In genomic region chr1:203126151-203126865, GRCh38 we compare ENCODE assay signal across 9 cellular contexts. TPM values are rescaled to one million over a fixed set of nuclear protein-coding genes. Genes with fewer than 3 reads are reported as not detected.
A peak's percentile ranks its signal among the peaks of the same experiment; 100 is the strongest.
DNase-seq lines count a peak whose midpoint lies in the region; ATAC-seq and TF ChIP-seq lines count a peak whose summit lies in the region.
"Had no signal": no experiment of that assay in that cellular context is flagged by ENCODE, and none has a peak within 500 bp of the region (broad histone marks: within the 10 kb centered on the region; RNA-seq: fewer than 3 reads in every experiment).

No MANE protein-coding gene starts in this region.

- no peak overlapping the region for H3K4me3 Mint-ChIP-seq in neural crest cell

- peaks cover 16% of the 10 kb centered on the region for H3K4me1 Mint-ChIP-seq in neural crest cell

- no peak overlapping the region for H3K4me3 ChIP-seq in effector memory CD4-positive, alpha-beta T cell (ENCODE audit: insufficient read depth, low read depth, low read length, poor library complexity, severe bottlenecking)

- ATAC-seq in HG02623 (IDR thresholded peaks at IDR 0.05; ENCODE audit: unreplicated experiment), result no peak

- H3K36me3 Mint-ChIP-seq in neural crest cell (ENCODE audit: low read depth), result no peaks in the 10 kb centered on the region

- in situ Hi-C loops in GM13976 (cut with MboI; ENCODE audit: low sequenced_read_pairs, unreplicated experiment), result no loop called here

- H3K27me3 ChIP-seq in effector memory CD4-positive, alpha-beta T cell (replicated peaks; ENCODE audit: control insufficient read depth, insufficient read depth, low read length, poor library complexity, severe bottlenecking), result peaks cover 11% of the 10 kb centered on the region

- H3K36me3 ChIP-seq in effector memory CD4-positive, alpha-beta T cell (ENCODE audit: control insufficient read depth, insufficient read depth, low read length), result no peaks in the 10 kb centered on the region

- H3K9me3 Mint-ChIP-seq in neural crest cell, result no peaks in the 10 kb centered on the region

- DNase-seq in EH (ENCODE audit: low read depth) (peak; percentile 64), NAMALWA (ENCODE audit: low spot score) (peak; percentile 16), dedifferentiated amniotic fluid mesenchymal stem cell (ENCODE audit: extremely low spot score) (peak; percentile 23), neural crest cell (ENCODE audit: low read depth, low spot score) (no peak), NCI-H2171 (lab: John Stamatoyannopoulos, UW) (no peak), GM13976 (ENCODE audit: low spot score) (no peak)
- DNase-seq in effector memory CD4-positive, alpha-beta T cell, result no peak

- H3K9me3 ChIP-seq in effector memory CD4-positive, alpha-beta T cell (ENCODE audit: control insufficient read depth, low read length), result no peaks in the 10 kb centered on the region

- peaks cover 70% of the 10 kb centered on the region for H3K27me3 Mint-ChIP-seq in neural crest cell (ENCODE audit: low read depth)

- peaks cover 5% of the 10 kb centered on the region for H3K4me1 ChIP-seq in effector memory CD4-positive, alpha-beta T cell (ENCODE audit: control insufficient read depth, insufficient read depth, low read length, poor library complexity, severe bottlenecking)

- peak overlapping the region; percentile 65 for H3K27ac Mint-ChIP-seq in neural crest cell (ENCODE audit: unreplicated experiment)

- H3K27ac ChIP-seq in effector memory CD4-positive, alpha-beta T cell (ENCODE audit: insufficient read depth, low read length, poor library complexity, severe bottlenecking), result no peak overlapping the region

- peak; percentile 52 for TF ChIP-seq CTCF in neural crest cell (conservative IDR thresholded peaks at IDR 0.05)
- no peak for TF ChIP-seq CTCF in GM13976 (IDR thresholded peaks at IDR 0.05; ENCODE audit: borderline replicate concordance, control extremely low read depth, extremely low read depth, insufficient read depth, missing control alignments)

RNA-seq across cellular contexts. Expression of gene ADORA1, which starts 1.2 kb away (rescaled TPM):
- total RNA-seq in neural crest cell, result 1.9 and 2.0 TPM in 2 replicates
- total RNA-seq: activated CD8-positive, alpha-beta memory T cell treated with anti-CD3 and anti-CD28 coated beads for 36 hours had no signal

RNA-seq across cellular contexts. Expression of gene MYOG, which starts 40.5 kb away (rescaled TPM):
- total RNA-seq in neural crest cell, result not detected in 2 replicates
- total RNA-seq: activated CD8-positive, alpha-beta memory T cell treated with anti-CD3 and anti-CD28 coated beads for 36 hours had no signal

RNA-seq across cellular contexts. Expression of gene MYBPH, which starts 49.3 kb away (rescaled TPM):
- not detected in 2 replicates for total RNA-seq in neural crest cell
- total RNA-seq: activated CD8-positive, alpha-beta memory T cell treated with anti-CD3 and anti-CD28 coated beads for 36 hours had no signal

Comparison
In these comparisons a context has a peak if more than half of its experiments do, and no peak if none do; other contexts are left out.
1. DNase-seq: peak in EH (single experiment), NAMALWA (single experiment) and dedifferentiated amniotic fluid mesenchymal stem cell (single experiment); none in neural crest cell (single experiment), NCI-H2171 (single experiment), effector memory CD4-positive, alpha-beta T cell (0 of 3) and GM13976 (single experiment).